Comparison of ENCODE assay signal across 8 cellular contexts in genomic region chr4:26583538-26583864, GRCh38. TPM values are rescaled to one million over a fixed set of nuclear protein-coding genes. Genes with fewer than 3 reads are reported as not detected.
DNase-seq lines count a peak whose midpoint lies in the region; ATAC-seq, FAIRE-seq and TF ChIP-seq lines count a peak whose summit lies in the region.

No MANE protein-coding gene starts in this region.

- FAIRE-seq in pancreas (lab: Jason Lieb, UNC), result no peak

- H3K36me3 Mint-ChIP-seq in CD4-positive, alpha-beta memory T cell, result peaks cover 6 to 9% of the 10 kb centered on the region in 2 donors

- H3K27ac Mint-ChIP-seq in CD4-positive, alpha-beta memory T cell, result peak overlapping the region; percentile 89 to 99 (median 98)

- H3K9me3 Mint-ChIP-seq in CD4-positive, alpha-beta memory T cell, result peaks cover 0 to 2% (median 0%) of the 10 kb centered on the region in 8 donors

- CTCF ChIA-PET in CD4-positive, alpha-beta memory T cell (lab: Charles Lee; ENCODE audit: partially characterized antibody), result interaction anchor here (0.6 to 1.4 kb wide), 9 partner anchors 12 to 722 kb away, joined by 3 to 5 read pairs (median 3); partner anchors contain the start of gene STIM2

- peaks cover 18 to 38% (median 23%) of the 10 kb centered on the region in 4 donors for H3K4me1 Mint-ChIP-seq in CD4-positive, alpha-beta memory T cell

- whole genome bisulfite sequencing in pancreas, 2 donors, result 0% methylated on average over 11 of the region's 11 CpGs

- intact Hi-C loops in CD4-positive, alpha-beta memory T cell (cut with micrococcal nuclease), result loop anchor here (1.0 to 10.0 kb wide), 5 partner anchors 277 to 1419 kb away; partner anchors contain the start of genes PI4K2B, SEPSECS and STIM2
- intact Hi-C loops in pancreas (cut with DNase I), result no loop called here

- peaks cover 2 to 3% of the 10 kb centered on the region in 2 donors for H3K27me3 Mint-ChIP-seq in CD4-positive, alpha-beta memory T cell

- peaks cover 17% of the 10 kb centered on the region for H3K4me1 ChIP-seq in CD4-positive, alpha-beta memory T cell (ENCODE audit: insufficient read depth, low read length)
- H3K4me1 ChIP-seq in SJCRH30 (no peaks in the 10 kb centered on the region; the same call in 1 of the 2 replicates), pancreas (peaks cover 0 to 4% (median 4%) of the 10 kb centered on the region in 3 donors)

- POLR2A ChIA-PET in CD4-positive, alpha-beta memory T cell (lab: Charles Lee; ENCODE audit: partially characterized antibody), result interaction anchor here (0.8 to 2.7 kb wide), 21 partner anchors 9 to 1271 kb away, joined by 3 to 43 read pairs (median 4); partner anchors contain the start of genes SMIM20, STIM2 and ZCCHC4

- peak overlapping the region; percentile 91 to 99 (median 96) for H3K4me3 Mint-ChIP-seq in CD4-positive, alpha-beta memory T cell

- no peak for DNase-seq in CD4-positive, alpha-beta memory T cell
- DNase-seq in SJCRH30 (no peak), fibroblast of pulmonary artery (ENCODE audit: low read depth) (no peak), pancreas (no peak), ACHN (no peak), NCI-H128 (lab: John Stamatoyannopoulos, UW; ENCODE audit: unreplicated experiment) (no peak)

- in situ Hi-C loops in ACHN (cut with HindIII; ENCODE audit: low pct_ligation_motif_present, low pct_unique_long_range_greater_than_20kb, low sequenced_read_pairs), result no loop called here

- H3K4me3 ChIP-seq in CD4-positive, alpha-beta memory T cell (ENCODE audit: low read length in 2 of 2), result peak overlapping the region; percentile 44 to 75
- H3K4me3 ChIP-seq in SJCRH30 (peak overlapping the region; percentile 73), fibroblast of pulmonary artery (replicated peaks; ENCODE audit: low read depth, low read length) (peak overlapping the region; percentile 80), pancreas (peak overlapping the region; percentile 52 to 97 (median 58))

- ATAC-seq in GM19324 (IDR thresholded peaks at IDR 0.05; ENCODE audit: low FRiP score, unreplicated experiment) (peak; percentile 55), HG03280 (IDR thresholded peaks at IDR 0.05; ENCODE audit: unreplicated experiment) (peak; percentile 56), pancreas (peak; percentile 72 to 87 (median 80))

- H3K9me3 ChIP-seq in CD4-positive, alpha-beta memory T cell (ENCODE audit: control insufficient read depth in 1 of 2, low read length in 2 of 2), result no peaks in the 10 kb centered on the region
- H3K9me3 ChIP-seq in SJCRH30 (replicated peaks) (no peaks in the 10 kb centered on the region), pancreas (no peaks in the 10 kb centered on the region)

- H3K27ac ChIP-seq in CD4-positive, alpha-beta memory T cell (ENCODE audit: low read depth, low read length), result peak overlapping the region; percentile 81
- peak overlapping the region; percentile 39 for H3K27ac ChIP-seq in SJCRH30
- H3K27ac ChIP-seq in pancreas, result peak overlapping the region; percentile 40 to 72 (median 68)

- TF ChIP-seq CTCF in fibroblast of pulmonary artery (IDR thresholded peaks at IDR 0.05; ENCODE audit: low read length, missing control alignments), result no peak
- TF ChIP-seq CTCF in pancreas (IDR thresholded peaks at IDR 0.05), result no peak

- no peaks in the 10 kb centered on the region for H3K36me3 ChIP-seq in CD4-positive, alpha-beta memory T cell (ENCODE audit: insufficient read depth, low read length)
- H3K36me3 ChIP-seq in SJCRH30 (no peaks in the 10 kb centered on the region), pancreas (no peaks in the 10 kb centered on the region)

- H3K27me3 ChIP-seq in CD4-positive, alpha-beta memory T cell (ENCODE audit: insufficient read depth, low read length), result no peaks in the 10 kb centered on the region
- H3K27me3 ChIP-seq in SJCRH30 (no peaks in the 10 kb centered on the region), pancreas (no peaks in the 10 kb centered on the region)

RNA-seq across cellular contexts. Expression of gene TBC1D19, which starts 0.4 kb away (rescaled TPM):
- total RNA-seq in CD4-positive, alpha-beta memory T cell, result 1 to 10 TPM; 7.9 to 9.5 TPM
- 1 to 10 TPM; 4.3 to 4.8 TPM for polyA plus RNA-seq in CD4-positive, alpha-beta memory T cell
- total RNA-seq in SJCRH30 (2014; rRNA removed; shearing (Covaris generic)), result 12.5 and 13.1 TPM in 2 replicates
- total RNA-seq in pancreas, result 1 to 10 TPM; 3.3 to 8.2 (median 4.7) TPM
- polyA plus RNA-seq in pancreas, result 1 to 10 TPM; 1.8 to 3.3 TPM
